In genomic region chr18:10481831-10482230, GRCh38 we compare ENCODE assay signal across 19 cellular contexts. TPM values are rescaled to one million over a fixed set of nuclear protein-coding genes. Genes with fewer than 3 reads are reported as not detected.
"Had no signal": no experiment of that assay in that cellular context is flagged by ENCODE, and none has a peak within 500 bp of the region (broad histone marks: within the 10 kb centered on the region; RNA-seq: fewer than 3 reads in every experiment).

No MANE protein-coding gene starts in this region.

- H3K4me3 ChIP-seq: lung, mucosa of descending colon, tibial artery had no signal

- H3K4me1 Mint-ChIP-seq: activated naive CD4-positive, alpha-beta T cell treated with anti-CD3 and anti-CD28 coated beads, Interleukin-2, amount 50 U/mL, for 24 hours had no signal

- H3K9me3 Mint-ChIP-seq: activated CD4-positive, alpha-beta T cell treated with anti-CD3 and anti-CD28 coated beads, Interleukin-2, amount 10 ng/mL, durations not matched to agents 7 days and 5 days; activated naive CD4-positive, alpha-beta T cell treated with anti-CD3 and anti-CD28 coated beads, Interleukin-2, amount 50 U/mL, for 24 hours; activated T-helper 2 cell treated with anti-CD3 and anti-CD28 coated beads, Interferon-gamma antibody, Interleukin-2, Interleukin-4, amounts not matched to agents 10 μg/mL and 5 μg/mL and 100 μg/mL, durations not matched to agents 14 hours and 24 hours and 36 hours; nephron had no signal

- H3K27ac ChIP-seq: brain microvascular endothelial cell, tibial artery had no signal

- H3K4me3 Mint-ChIP-seq: activated CD4-positive, alpha-beta T cell treated with anti-CD3 and anti-CD28 coated beads, Interleukin-2, amount 10 ng/mL, durations not matched to agents 7 days and 5 days; activated naive CD4-positive, alpha-beta T cell treated with anti-CD3 and anti-CD28 coated beads, Interleukin-2, amount 50 U/mL, for 24 hours; nephron had no signal

- DNase-seq: activated CD4-positive, alpha-beta T cell treated with anti-CD3 and anti-CD28 coated beads, Interleukin-2, amount 10 ng/mL, durations not matched to agents 7 days and 5 days; activated CD4-positive, CD25-positive, alpha-beta regulatory T cell; activated T-cell treated with anti-CD3 and anti-CD28 coated beads for 4 hours; amygdala; brain microvascular endothelial cell; cerebellar nuclear complex; dermis blood vessel endothelial cell; hypothalamus; left cardiac atrium; mucosa of descending colon; stimulated activated CD4-positive, alpha-beta T cell treated with anti-CD3 and anti-CD28 coated beads, Interleukin-4, amount 100 ng/mL, for 24 hours; tibial artery had no signal

- ATAC-seq: left cardiac atrium, mucosa of descending colon had no signal

- H3K27ac Mint-ChIP-seq: activated CD4-positive, alpha-beta T cell treated with anti-CD3 and anti-CD28 coated beads, Interleukin-2, amount 10 ng/mL, durations not matched to agents 7 days and 5 days; activated naive CD4-positive, alpha-beta T cell treated with anti-CD3 and anti-CD28 coated beads, Interleukin-2, amount 50 U/mL, for 24 hours; activated T-helper 2 cell treated with anti-CD3 and anti-CD28 coated beads, Interferon-gamma antibody, Interleukin-2, Interleukin-4, amounts not matched to agents 10 μg/mL and 5 μg/mL and 100 μg/mL, durations not matched to agents 14 hours and 24 hours and 36 hours; nephron had no signal

- H3K9me3 ChIP-seq: mucosa of descending colon, tibial artery had no signal

- H3K36me3 Mint-ChIP-seq: activated naive CD4-positive, alpha-beta T cell treated with anti-CD3 and anti-CD28 coated beads, Interleukin-2, amount 50 U/mL, for 24 hours had no signal

- H3K36me3 ChIP-seq: brain microvascular endothelial cell had no signal

- H3K27me3 ChIP-seq: tibial artery had no signal

RNA-seq across cellular contexts. Expression of gene APCDD1, which starts 27.4 kb away (rescaled TPM):
- total RNA-seq: activated CD4-positive, alpha-beta T cell treated with anti-CD3 and anti-CD28 coated beads, Interleukin-2, amount 10 ng/mL, durations not matched to agents 7 days and 5 days; activated CD8-positive, alpha-beta memory T cell treated with anti-CD3 and anti-CD28 coated beads for 36 hours; activated T-helper 2 cell treated with anti-CD3 and anti-CD28 coated beads, Interferon-gamma antibody, Interleukin-2, Interleukin-4, amounts not matched to agents 10 μg/mL and 5 μg/mL and 100 μg/mL, durations not matched to agents 14 hours and 24 hours and 36 hours; epithelial cell of proximal tubule; T-helper 1 cell treated with Interleukin-12 subunit alpha and Interleukin-12 subunit beta and Interleukin-4 antibody, amounts not matched to agents 30 ng/mL and 1 ng/mL, for 36 hours had no signal
